In the genomic region with DNA sequence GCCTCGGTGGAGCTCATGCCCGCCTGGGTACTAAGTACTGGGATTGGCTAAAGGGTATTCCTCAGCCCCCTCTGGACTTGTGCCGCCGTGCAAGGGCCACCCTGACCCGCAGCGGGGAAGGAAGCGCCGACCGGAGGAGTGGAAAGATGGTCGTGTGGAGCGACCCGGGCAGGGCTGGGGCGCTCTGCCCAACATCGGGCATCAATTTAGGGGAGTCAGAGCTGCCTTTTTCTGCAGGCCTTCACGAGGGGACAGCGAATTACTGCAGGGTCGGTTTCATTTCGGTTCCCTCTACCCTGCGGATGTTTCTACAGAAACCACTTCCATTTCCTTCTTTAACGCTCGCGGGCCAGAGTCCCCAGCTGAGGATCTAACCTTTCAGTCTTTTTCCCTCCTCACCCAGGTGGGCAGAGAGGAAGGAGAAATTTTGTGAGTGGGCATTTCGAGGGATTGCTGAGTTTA, we compare ENCODE assay signal across 1 cellular context.
A peak's percentile ranks its signal among the peaks of the same experiment; 100 is the strongest.
TF ChIP-seq lines count a peak whose summit lies in the region.

No MANE protein-coding gene starts in this region.

TF ChIP-seq in HepG2, 621 proteins besides CTCF, POLR2A, EP300 and RAD21 (continues in another document):
- TF ChIP-seq, protein P1, sequence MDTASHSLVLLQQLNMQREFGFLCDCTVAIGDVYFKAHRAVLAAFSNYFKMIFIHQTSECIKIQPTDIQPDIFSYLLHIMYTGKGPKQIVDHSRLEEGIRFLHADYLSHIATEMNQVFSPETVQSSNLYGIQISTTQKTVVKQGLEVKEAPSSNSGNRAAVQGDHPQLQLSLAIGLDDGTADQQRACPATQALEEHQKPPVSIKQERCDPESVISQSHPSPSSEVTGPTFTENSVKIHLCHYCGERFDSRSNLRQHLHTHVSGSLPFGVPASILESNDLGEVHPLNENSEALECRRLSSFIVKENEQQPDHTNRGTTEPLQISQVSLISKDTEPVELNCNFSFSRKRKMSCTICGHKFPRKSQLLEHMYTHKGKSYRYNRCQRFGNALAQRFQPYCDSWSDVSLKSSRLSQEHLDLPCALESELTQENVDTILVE (CRISPR knock-in tag; IDR thresholded peaks at IDR 0.05): no peak
- TF ChIP-seq, protein P2, sequence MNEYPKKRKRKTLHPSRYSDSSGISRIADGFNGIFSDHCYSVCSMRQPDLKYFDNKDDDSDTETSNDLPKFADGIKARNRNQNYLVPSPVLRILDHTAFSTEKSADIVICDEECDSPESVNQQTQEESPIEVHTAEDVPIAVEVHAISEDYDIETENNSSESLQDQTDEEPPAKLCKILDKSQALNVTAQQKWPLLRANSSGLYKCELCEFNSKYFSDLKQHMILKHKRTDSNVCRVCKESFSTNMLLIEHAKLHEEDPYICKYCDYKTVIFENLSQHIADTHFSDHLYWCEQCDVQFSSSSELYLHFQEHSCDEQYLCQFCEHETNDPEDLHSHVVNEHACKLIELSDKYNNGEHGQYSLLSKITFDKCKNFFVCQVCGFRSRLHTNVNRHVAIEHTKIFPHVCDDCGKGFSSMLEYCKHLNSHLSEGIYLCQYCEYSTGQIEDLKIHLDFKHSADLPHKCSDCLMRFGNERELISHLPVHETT (CRISPR knock-in tag; conservative IDR thresholded peaks at IDR 0.05): no peak
- TF ChIP-seq, protein P3, sequence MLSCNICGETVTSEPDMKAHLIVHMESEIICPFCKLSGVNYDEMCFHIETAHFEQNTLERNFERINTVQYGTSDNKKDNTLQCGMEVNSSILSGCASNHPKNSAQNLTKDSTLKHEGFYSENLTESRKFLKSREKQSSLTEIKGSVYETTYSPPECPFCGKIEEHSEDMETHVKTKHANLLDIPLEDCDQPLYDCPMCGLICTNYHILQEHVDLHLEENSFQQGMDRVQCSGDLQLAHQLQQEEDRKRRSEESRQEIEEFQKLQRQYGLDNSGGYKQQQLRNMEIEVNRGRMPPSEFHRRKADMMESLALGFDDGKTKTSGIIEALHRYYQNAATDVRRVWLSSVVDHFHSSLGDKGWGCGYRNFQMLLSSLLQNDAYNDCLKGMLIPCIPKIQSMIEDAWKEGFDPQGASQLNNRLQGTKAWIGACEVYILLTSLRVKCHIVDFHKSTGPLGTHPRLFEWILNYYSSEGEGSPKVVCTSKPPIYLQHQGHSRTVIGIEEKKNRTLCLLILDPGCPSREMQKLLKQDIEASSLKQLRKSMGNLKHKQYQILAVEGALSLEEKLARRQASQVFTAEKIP (CRISPR knock-in tag; IDR thresholded peaks at IDR 0.05; ENCODE audit: borderline replicate concordance): no peak
- TF ChIP-seq ZNF225 (CRISPR knock-in tag; IDR thresholded peaks at IDR 0.05) (no peak), ZBTB7A (CRISPR knock-in tag; IDR thresholded peaks at IDR 0.05) (no peak), NR2F6 (IDR thresholded peaks at IDR 0.05) (no peak), NR2F6 (CRISPR knock-in tag; IDR thresholded peaks at IDR 0.05) (no peak), NCOA2 (CRISPR knock-in tag; IDR thresholded peaks at IDR 0.05) (no peak), MAFK (conservative IDR thresholded peaks at IDR 0.05 in 1 of 2, IDR thresholded peaks at IDR 0.05 in 1 of 2; ENCODE audit: low read length in 2 of 2) (no peak), PRMT3 (CRISPR knock-in tag; IDR thresholded peaks at IDR 0.05; ENCODE audit: borderline replicate concordance, low read depth) (no peak; the same call in 1 of the 2 replicates), RXRA (CRISPR knock-in tag; IDR thresholded peaks at IDR 0.05) (no peak), CBX2 (IDR thresholded peaks at IDR 0.05; ENCODE audit: low read depth, low read length) (no peak), CBX2 (CRISPR knock-in tag; IDR thresholded peaks at IDR 0.05; ENCODE audit: low read depth) (no peak), KDM5A (IDR thresholded peaks at IDR 0.05; ENCODE audit: borderline replicate concordance, low read length) (peak; percentile 24; the same call in 1 of the 2 replicates), TEAD3 (CRISPR knock-in tag; optimal IDR thresholded peaks at IDR 0.05; ENCODE audit: borderline replicate concordance) (peak; percentile 0), ZNF713 (CRISPR knock-in tag; IDR thresholded peaks at IDR 0.05) (no peak), ZNF430 (CRISPR knock-in tag; IDR thresholded peaks at IDR 0.05) (0 out of 2 replicates have a peak, but pooled peaks have one; percentile 69), ONECUT2 (CRISPR knock-in tag; IDR thresholded peaks at IDR 0.05) (no peak), POLR2AphosphoS5 (IDR thresholded peaks at IDR 0.05; ENCODE audit: low read depth, low read length) (no peak), ZNF816 (CRISPR knock-in tag; IDR thresholded peaks at IDR 0.05; ENCODE audit: borderline replicate concordance) (0 out of 2 replicates have a peak, but pooled peaks have one; percentile 62), TMF1 (CRISPR knock-in tag; IDR thresholded peaks at IDR 0.05; ENCODE audit: low read depth) (no peak), MTF2 (CRISPR knock-in tag; IDR thresholded peaks at IDR 0.05; ENCODE audit: borderline replicate concordance) (no peak), ZFP37 (CRISPR knock-in tag; IDR thresholded peaks at IDR 0.05; ENCODE audit: borderline replicate concordance) (0 out of 2 replicates have a peak, but pooled peaks have one; percentile 8), HOXA5 (CRISPR knock-in tag; IDR thresholded peaks at IDR 0.05) (no peak), KLF12 (CRISPR knock-in tag; IDR thresholded peaks at IDR 0.05; ENCODE audit: borderline replicate concordance) (no peak), SOX5 (CRISPR knock-in tag; IDR thresholded peaks at IDR 0.05; ENCODE audit: borderline replicate concordance) (no peak), PHF8 (CRISPR knock-in tag; IDR thresholded peaks at IDR 0.05) (no peak), REXO4 (CRISPR knock-in tag; IDR thresholded peaks at IDR 0.05; ENCODE audit: borderline replicate concordance) (no peak), KLF11 (CRISPR knock-in tag; IDR thresholded peaks at IDR 0.05) (no peak), ZNF883 (CRISPR knock-in tag; IDR thresholded peaks at IDR 0.05; ENCODE audit: not compliant biosample characterization) (no peak), HOXA7 (CRISPR knock-in tag; IDR thresholded peaks at IDR 0.05) (no peak), HNRNPL (IDR thresholded peaks at IDR 0.05; ENCODE audit: low read depth, low read length) (peak; percentile 84; the same call in 1 of the 2 replicates), PAX8 (CRISPR knock-in tag; IDR thresholded peaks at IDR 0.05; ENCODE audit: borderline replicate concordance) (no peak), CCAR2 (optimal IDR thresholded peaks at IDR 0.05; ENCODE audit: low read depth, low read length) (no peak), ZMAT3 (CRISPR knock-in tag; conservative IDR thresholded peaks at IDR 0.05) (no peak), FLYWCH1 (CRISPR knock-in tag; IDR thresholded peaks at IDR 0.05) (no peak), ZNF570 (CRISPR knock-in tag; IDR thresholded peaks at IDR 0.05; ENCODE audit: borderline replicate concordance) (no peak), HNF4G (IDR thresholded peaks at IDR 0.05; ENCODE audit: borderline replicate concordance, low read depth, low read length) (no peak), HNF4G (CRISPR knock-in tag; IDR thresholded peaks at IDR 0.05; ENCODE audit: borderline replicate concordance, low read depth) (0 out of 2 replicates have a peak, but pooled peaks have one; percentile 11), ZNF432 (CRISPR knock-in tag; IDR thresholded peaks at IDR 0.05; ENCODE audit: borderline replicate concordance) (no peak)
- TF ChIP-seq, protein P4, sequence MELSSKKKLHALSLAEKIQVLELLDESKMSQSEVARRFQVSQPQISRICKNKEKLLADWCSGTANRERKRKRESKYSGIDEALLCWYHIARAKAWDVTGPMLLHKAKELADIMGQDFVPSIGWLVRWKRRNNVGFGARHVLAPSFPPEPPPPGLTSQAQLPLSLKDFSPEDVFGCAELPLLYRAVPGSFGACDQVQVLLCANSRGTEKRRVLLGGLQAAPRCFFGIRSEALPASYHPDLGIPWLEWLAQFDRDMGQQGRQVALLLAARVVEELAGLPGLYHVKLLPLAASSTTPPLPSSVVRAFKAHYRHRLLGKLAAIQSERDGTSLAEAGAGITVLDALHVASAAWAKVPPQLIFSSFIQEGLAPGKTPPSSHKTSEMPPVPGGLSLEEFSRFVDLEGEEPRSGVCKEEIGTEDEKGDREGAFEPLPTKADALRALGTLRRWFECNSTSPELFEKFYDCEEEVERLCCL (CRISPR knock-in tag; IDR thresholded peaks at IDR 0.05; ENCODE audit: borderline replicate concordance): no peak
- TF ChIP-seq, protein P5, sequence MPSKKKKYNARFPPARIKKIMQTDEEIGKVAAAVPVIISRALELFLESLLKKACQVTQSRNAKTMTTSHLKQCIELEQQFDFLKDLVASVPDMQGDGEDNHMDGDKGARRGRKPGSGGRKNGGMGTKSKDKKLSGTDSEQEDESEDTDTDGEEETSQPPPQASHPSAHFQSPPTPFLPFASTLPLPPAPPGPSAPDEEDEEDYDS (CRISPR knock-in tag; IDR thresholded peaks at IDR 0.05): 0 out of 2 replicates have a peak, but pooled peaks have one; percentile 5
- TF ChIP-seq, protein P6, sequence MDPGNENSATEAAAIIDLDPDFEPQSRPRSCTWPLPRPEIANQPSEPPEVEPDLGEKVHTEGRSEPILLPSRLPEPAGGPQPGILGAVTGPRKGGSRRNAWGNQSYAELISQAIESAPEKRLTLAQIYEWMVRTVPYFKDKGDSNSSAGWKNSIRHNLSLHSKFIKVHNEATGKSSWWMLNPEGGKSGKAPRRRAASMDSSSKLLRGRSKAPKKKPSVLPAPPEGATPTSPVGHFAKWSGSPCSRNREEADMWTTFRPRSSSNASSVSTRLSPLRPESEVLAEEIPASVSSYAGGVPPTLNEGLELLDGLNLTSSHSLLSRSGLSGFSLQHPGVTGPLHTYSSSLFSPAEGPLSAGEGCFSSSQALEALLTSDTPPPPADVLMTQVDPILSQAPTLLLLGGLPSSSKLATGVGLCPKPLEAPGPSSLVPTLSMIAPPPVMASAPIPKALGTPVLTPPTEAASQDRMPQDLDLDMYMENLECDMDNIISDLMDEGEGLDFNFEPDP (CRISPR knock-in tag; conservative IDR thresholded peaks at IDR 0.05): no peak
- TF ChIP-seq, protein P7, sequence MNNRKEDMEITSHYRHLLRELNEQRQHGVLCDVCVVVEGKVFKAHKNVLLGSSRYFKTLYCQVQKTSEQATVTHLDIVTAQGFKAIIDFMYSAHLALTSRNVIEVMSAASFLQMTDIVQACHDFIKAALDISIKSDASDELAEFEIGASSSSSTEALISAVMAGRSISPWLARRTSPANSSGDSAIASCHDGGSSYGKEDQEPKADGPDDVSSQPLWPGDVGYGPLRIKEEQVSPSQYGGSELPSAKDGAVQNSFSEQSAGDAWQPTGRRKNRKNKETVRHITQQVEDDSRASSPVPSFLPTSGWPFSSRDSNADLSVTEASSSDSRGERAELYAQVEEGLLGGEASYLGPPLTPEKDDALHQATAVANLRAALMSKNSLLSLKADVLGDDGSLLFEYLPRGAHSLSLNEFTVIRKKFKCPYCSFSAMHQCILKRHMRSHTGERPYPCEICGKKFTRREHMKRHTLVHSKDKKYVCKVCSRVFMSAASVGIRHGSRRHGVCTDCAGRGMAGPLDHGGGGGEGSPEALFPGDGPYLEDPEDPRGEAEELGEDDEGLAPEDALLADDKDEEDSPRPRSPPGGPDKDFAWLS (CRISPR knock-in tag; IDR thresholded peaks at IDR 0.05; ENCODE audit: borderline replicate concordance): no peak
- TF ChIP-seq, protein P8, sequence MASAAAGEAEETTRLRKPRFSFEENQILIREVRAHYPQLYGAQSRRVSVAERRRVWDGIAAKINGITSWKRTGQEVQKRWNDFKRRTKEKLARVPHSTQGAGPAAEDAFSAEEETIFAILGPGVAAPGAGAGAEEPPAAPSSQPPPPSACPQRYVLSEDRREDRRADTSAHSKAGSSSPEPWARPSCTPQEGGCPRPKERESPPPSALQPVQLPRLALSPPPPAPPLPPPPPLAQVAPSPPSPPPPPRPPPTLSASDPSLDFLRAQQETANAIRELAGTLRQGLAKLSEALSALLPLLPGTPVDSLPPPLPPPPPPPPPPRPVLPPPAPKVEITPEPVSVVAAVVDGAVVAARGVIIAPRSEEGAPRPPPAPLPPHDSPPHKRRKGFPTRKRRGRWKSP (CRISPR knock-in tag; IDR thresholded peaks at IDR 0.05): no peak
- TF ChIP-seq, protein P9, sequence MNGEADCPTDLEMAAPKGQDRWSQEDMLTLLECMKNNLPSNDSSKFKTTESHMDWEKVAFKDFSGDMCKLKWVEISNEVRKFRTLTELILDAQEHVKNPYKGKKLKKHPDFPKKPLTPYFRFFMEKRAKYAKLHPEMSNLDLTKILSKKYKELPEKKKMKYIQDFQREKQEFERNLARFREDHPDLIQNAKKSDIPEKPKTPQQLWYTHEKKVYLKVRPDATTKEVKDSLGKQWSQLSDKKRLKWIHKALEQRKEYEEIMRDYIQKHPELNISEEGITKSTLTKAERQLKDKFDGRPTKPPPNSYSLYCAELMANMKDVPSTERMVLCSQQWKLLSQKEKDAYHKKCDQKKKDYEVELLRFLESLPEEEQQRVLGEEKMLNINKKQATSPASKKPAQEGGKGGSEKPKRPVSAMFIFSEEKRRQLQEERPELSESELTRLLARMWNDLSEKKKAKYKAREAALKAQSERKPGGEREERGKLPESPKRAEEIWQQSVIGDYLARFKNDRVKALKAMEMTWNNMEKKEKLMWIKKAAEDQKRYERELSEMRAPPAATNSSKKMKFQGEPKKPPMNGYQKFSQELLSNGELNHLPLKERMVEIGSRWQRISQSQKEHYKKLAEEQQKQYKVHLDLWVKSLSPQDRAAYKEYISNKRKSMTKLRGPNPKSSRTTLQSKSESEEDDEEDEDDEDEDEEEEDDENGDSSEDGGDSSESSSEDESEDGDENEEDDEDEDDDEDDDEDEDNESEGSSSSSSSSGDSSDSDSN (CRISPR knock-in tag; IDR thresholded peaks at IDR 0.05): no peak
- TF ChIP-seq, protein P10, sequence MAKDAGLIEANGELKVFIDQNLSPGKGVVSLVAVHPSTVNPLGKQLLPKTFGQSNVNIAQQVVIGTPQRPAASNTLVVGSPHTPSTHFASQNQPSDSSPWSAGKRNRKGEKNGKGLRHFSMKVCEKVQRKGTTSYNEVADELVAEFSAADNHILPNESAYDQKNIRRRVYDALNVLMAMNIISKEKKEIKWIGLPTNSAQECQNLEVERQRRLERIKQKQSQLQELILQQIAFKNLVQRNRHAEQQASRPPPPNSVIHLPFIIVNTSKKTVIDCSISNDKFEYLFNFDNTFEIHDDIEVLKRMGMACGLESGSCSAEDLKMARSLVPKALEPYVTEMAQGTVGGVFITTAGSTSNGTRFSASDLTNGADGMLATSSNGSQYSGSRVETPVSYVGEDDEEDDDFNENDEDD (CRISPR knock-in tag; IDR thresholded peaks at IDR 0.05; ENCODE audit: borderline replicate concordance): no peak
- TF ChIP-seq, protein P11, sequence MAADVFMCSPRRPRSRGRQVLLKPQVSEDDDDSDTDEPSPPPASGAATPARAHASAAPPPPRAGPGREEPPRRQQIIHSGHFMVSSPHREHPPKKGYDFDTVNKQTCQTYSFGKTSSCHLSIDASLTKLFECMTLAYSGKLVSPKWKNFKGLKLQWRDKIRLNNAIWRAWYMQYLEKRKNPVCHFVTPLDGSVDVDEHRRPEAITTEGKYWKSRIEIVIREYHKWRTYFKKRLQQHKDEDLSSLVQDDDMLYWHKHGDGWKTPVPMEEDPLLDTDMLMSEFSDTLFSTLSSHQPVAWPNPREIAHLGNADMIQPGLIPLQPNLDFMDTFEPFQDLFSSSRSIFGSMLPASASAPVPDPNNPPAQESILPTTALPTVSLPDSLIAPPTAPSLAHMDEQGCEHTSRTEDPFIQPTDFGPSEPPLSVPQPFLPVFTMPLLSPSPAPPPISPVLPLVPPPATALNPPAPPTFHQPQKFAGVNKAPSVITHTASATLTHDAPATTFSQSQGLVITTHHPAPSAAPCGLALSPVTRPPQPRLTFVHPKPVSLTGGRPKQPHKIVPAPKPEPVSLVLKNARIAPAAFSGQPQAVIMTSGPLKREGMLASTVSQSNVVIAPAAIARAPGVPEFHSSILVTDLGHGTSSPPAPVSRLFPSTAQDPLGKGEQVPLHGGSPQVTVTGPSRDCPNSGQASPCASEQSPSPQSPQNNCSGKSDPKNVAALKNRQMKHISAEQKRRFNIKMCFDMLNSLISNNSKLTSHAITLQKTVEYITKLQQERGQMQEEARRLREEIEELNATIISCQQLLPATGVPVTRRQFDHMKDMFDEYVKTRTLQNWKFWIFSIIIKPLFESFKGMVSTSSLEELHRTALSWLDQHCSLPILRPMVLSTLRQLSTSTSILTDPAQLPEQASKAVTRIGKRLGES (CRISPR knock-in tag; IDR thresholded peaks at IDR 0.05; ENCODE audit: borderline replicate concordance): no peak
